Comparison of ENCODE assay signal across 8 cellular contexts in the genomic region with DNA sequence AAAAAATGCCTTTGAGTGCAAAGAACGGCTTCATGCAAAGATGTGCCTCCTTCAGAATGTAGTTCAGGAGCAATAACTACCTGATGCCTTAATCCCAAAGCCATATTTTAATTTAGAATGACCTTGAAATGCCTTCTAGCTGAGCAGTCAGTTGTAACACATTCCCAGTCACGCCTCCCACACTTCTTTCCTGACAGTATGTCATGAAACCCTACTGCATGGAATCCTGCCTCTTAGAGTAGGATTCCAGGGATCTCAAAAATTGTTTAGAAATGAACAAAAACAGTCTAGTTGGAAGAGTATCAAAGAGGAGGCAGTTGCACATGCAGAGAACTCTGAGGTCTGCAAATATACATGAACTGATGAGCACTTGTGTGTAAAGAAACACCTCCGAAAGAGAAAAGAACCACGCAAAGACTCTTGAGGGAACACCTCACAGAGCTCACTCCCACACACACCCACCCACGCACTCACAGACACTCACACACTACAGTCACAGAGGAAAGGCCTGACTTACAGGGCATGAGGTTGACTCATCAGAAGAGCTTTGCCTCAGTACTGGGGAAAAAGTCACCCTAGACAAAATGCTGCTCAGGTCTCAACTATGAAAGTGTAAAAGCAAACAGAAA.
DNase-seq lines count a peak whose midpoint lies in the region; ATAC-seq and TF ChIP-seq lines count a peak whose summit lies in the region.

No MANE protein-coding gene starts in this region.

- H3K9me3 ChIP-seq in mucosa of descending colon (no peaks in the 10 kb centered on the region), upper lobe of right lung (no peaks in the 10 kb centered on the region), prostate gland (no peaks in the 10 kb centered on the region)

- intact Hi-C loops in mucosa of descending colon (cut with DNase I, micrococcal nuclease), result no loop called here
- intact Hi-C loops in upper lobe of right lung (cut with DNase I), result no loop called here
- intact Hi-C loops in prostate gland (cut with DNase I), result no loop called here

- H3K27ac ChIP-seq in upper lobe of right lung, result peak overlapping the region; percentile 74
- H3K27ac ChIP-seq in prostate gland, result no peak overlapping the region

- no peak for TF ChIP-seq POLR2A in prostate gland (IDR thresholded peaks at IDR 0.05)

- H3K36me3 ChIP-seq in mucosa of descending colon (ENCODE audit: low read depth) (no peaks in the 10 kb centered on the region), upper lobe of right lung (no peaks in the 10 kb centered on the region), prostate gland (no peaks in the 10 kb centered on the region)

- TF ChIP-seq CTCF in mucosa of descending colon (IDR thresholded peaks at IDR 0.05) (no peak), upper lobe of right lung (IDR thresholded peaks at IDR 0.05) (no peak), prostate gland (IDR thresholded peaks at IDR 0.05) (no peak)

- no peak overlapping the region for H3K4me3 ChIP-seq in mucosa of descending colon
- H3K4me3 ChIP-seq in upper lobe of right lung, result no peak overlapping the region
- H3K4me3 ChIP-seq in prostate gland, result no peak overlapping the region

- H3K4me1 ChIP-seq in mucosa of descending colon (ENCODE audit: low read depth) (no peaks in the 10 kb centered on the region), upper lobe of right lung (peaks cover 9% of the 10 kb centered on the region), prostate gland (replicated peaks) (no peaks in the 10 kb centered on the region)

- 59% methylated on average over 5 of the region's 5 CpGs for WGBS in prostate gland

- peaks cover 8% of the 10 kb centered on the region for H3K27me3 ChIP-seq in upper lobe of right lung
- no peaks in the 10 kb centered on the region for H3K27me3 ChIP-seq in prostate gland (replicated peaks; ENCODE audit: insufficient read depth)

- peak; percentile 86 for DNase-seq in activated effector memory CD4-positive, alpha-beta T cell treated with anti-CD3 and anti-CD28 coated beads, Interleukin-2, amount 50 U/mL, for 16 hours
- no peak for DNase-seq in activated effector memory CD4-positive, alpha-beta T cell treated with Interleukin-2 at 50 U/mL for 16 hours
- DNase-seq in activated T-helper 9 cell treated with anti-CD3 and anti-CD28 coated beads, Interleukin-2, amount 50 U/mL, for 16 hours (ENCODE audit: low read depth), result peak; percentile 57
- DNase-seq in mucosa of descending colon, result no peak
- peak; percentile 87 for DNase-seq in upper lobe of right lung
- DNase-seq in prostate gland (ENCODE audit: low spot score), result no peak
- DNase-seq in NCI-H446 (lab: John Stamatoyannopoulos, UW), result no peak
- no peak for DNase-seq in NCI-H128 (lab: John Stamatoyannopoulos, UW; ENCODE audit: unreplicated experiment)

- ATAC-seq in mucosa of descending colon, result peak; percentile 50
- peak; percentile 83 for ATAC-seq in upper lobe of right lung

Comparison
In these comparisons a context has a peak if more than half of its experiments do, and no peak if none do; other contexts are left out.
1. DNase-seq: peak in activated effector memory CD4-positive, alpha-beta T cell treated with anti-CD3 and anti-CD28 coated beads, Interleukin-2, amount 50 U/mL, for 16 hours (single experiment), activated T-helper 9 cell treated with anti-CD3 and anti-CD28 coated beads, Interleukin-2, amount 50 U/mL, for 16 hours (single experiment) and upper lobe of right lung (single experiment); none in activated effector memory CD4-positive, alpha-beta T cell treated with Interleukin-2 at 50 U/mL for 16 hours (single experiment), mucosa of descending colon (0 of 3), prostate gland (single experiment), NCI-H446 (0 of 2) and NCI-H128 (single experiment).